Comparison of ENCODE assay signal across 8 cellular contexts in the genomic region with DNA sequence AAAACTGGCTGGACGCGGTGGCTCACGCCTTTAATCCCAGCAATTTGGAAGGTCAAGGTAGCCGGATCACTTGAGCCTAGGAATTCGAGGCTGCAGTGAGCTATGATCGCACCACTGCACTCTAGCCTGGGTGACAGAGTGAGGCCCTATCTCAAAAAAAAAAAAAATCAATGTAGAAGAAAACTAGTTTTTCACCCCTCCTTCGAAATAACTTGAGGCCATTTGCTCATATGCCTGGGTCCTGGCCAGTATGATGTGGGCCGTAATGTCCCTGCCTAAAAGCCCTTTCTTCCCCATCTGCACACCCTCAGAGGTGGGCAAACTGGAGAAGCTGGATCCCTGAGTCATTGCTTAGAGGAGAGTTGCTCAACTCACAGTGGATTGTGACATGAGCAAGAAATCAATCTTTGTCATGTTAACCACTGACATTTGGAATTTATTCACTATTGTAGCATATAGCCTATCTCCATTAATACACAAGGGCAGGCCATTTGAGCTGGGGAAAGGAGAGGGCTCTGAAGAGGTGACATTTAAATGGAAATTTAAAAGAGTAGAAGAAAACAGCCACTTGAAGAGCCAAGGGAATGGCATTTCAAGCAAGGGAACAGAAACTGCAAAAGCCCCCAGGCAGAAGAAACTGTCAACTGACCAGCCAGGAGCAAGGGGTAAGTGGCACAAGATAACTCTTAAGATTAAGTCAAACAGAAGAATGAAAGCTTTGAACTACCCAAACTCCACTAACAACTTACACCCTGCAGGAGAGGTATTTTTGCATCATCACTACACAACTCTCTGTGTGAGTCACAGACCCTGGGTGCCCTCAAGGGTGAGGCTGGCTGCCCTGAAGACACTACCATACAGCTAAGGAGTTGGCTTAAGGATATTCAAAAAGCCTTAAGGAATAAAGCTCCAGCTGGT. TPM values are rescaled to one million over a fixed set of nuclear protein-coding genes. Genes with fewer than 3 reads are reported as not detected.
DNase-seq lines count a peak whose midpoint lies in the region; ATAC-seq and TF ChIP-seq lines count a peak whose summit lies in the region.

No MANE protein-coding gene starts in this region.

- H3K4me3 ChIP-seq in HUES6 (ENCODE audit: low read depth, low read length) (no peak overlapping the region), suprapubic skin (no peak overlapping the region)

- WGBS in suprapubic skin, result 82% methylated on average over 8 of the region's 8 CpGs

- peaks cover 14% of the 10 kb centered on the region for H3K4me1 Mint-ChIP-seq in activated T-cell treated with anti-CD3 and anti-CD28 coated beads, Interleukin-2, amount 50 U/mL, for 72 hours (ENCODE audit: low read depth)

- ATAC-seq in GM18502 (IDR thresholded peaks at IDR 0.05; ENCODE audit: poor library complexity, unreplicated experiment) (peak; percentile 56), Right ventricle myocardium superior (ENCODE audit: poor library complexity) (no peak)
- ATAC-seq in activated T-cell treated with anti-CD3 and anti-CD28 coated beads, Interleukin-2, amount 50 U/mL, for 72 hours (replicated peaks in 1 of 2), result peak; percentile 93 to 96

- TF ChIP-seq CTCF in suprapubic skin (IDR thresholded peaks at IDR 0.05), result no peak

- H3K9me3 Mint-ChIP-seq in activated T-cell treated with anti-CD3 and anti-CD28 coated beads, Interleukin-2, amount 50 U/mL, for 72 hours, result no peaks in the 10 kb centered on the region

- no peaks in the 10 kb centered on the region for H3K36me3 Mint-ChIP-seq in activated T-cell treated with anti-CD3 and anti-CD28 coated beads, Interleukin-2, amount 50 U/mL, for 72 hours (ENCODE audit: insufficient read depth in 2 of 2)

- H3K9ac ChIP-seq in HUES6 (ENCODE audit: low read length), result peak overlapping the region; percentile 30

- H3K27ac ChIP-seq in HUES6 (ENCODE audit: low read depth, low read length) (peak overlapping the region; percentile 19; the same call in 1 of the 2 replicates), suprapubic skin (no peak overlapping the region)

- no peak for TF ChIP-seq EP300 in suprapubic skin (IDR thresholded peaks at IDR 0.05)

- no peak overlapping the region for H3K4me3 Mint-ChIP-seq in activated T-cell treated with anti-CD3 and anti-CD28 coated beads, Interleukin-2, amount 50 U/mL, for 72 hours

- peak; percentile 29 to 35 for DNase-seq in activated T-cell treated with anti-CD3 and anti-CD28 coated beads, Interleukin-2, amount 50 U/mL, for 72 hours
- DNase-seq in myocyte (ENCODE audit: low read depth) (peak; percentile 12), hippocampal formation (lab: John Stamatoyannopoulos, UW) (no peak), suprapubic skin (ENCODE audit: low spot score in 2 of 2) (no peak), Right ventricle myocardium superior (no peak), NCI-H2227 (lab: John Stamatoyannopoulos, UW; ENCODE audit: unreplicated experiment) (no peak)

- H3K27ac Mint-ChIP-seq in activated T-cell treated with anti-CD3 and anti-CD28 coated beads, Interleukin-2, amount 50 U/mL, for 72 hours, result no peak overlapping the region

- peaks cover 12% of the 10 kb centered on the region for H3K4me1 ChIP-seq in HUES6 (ENCODE audit: control insufficient read depth, insufficient read depth, low read length)
- H3K4me1 ChIP-seq in suprapubic skin, result peaks cover 7% of the 10 kb centered on the region

- H3K27me3 ChIP-seq in HUES6 (ENCODE audit: control insufficient read depth, insufficient read depth, low read length) (no peaks in the 10 kb centered on the region), suprapubic skin (no peaks in the 10 kb centered on the region)

- no peaks in the 10 kb centered on the region for H3K36me3 ChIP-seq in HUES6 (ENCODE audit: control insufficient read depth, insufficient read depth, low read length)
- H3K36me3 ChIP-seq in suprapubic skin, result no peaks in the 10 kb centered on the region

- intact Hi-C loops in Right ventricle myocardium superior (cut with DNase I), result no loop called here

- H3K9me3 ChIP-seq in HUES6 (ENCODE audit: control insufficient read depth, insufficient read depth, low read depth, low read length) (no peaks in the 10 kb centered on the region), suprapubic skin (no peaks in the 10 kb centered on the region)

- no peak for TF ChIP-seq POLR2A in suprapubic skin (IDR thresholded peaks at IDR 0.05)

- H3K27me3 Mint-ChIP-seq in activated T-cell treated with anti-CD3 and anti-CD28 coated beads, Interleukin-2, amount 50 U/mL, for 72 hours (ENCODE audit: low read depth), result no peaks in the 10 kb centered on the region

RNA-seq across cellular contexts. Expression of gene METTL21A, which starts 7.6 kb away (rescaled TPM):
- 10 to 100 TPM; 10.4 to 12.4 TPM for total RNA-seq in activated T-cell treated with anti-CD3 and anti-CD28 coated beads, Interleukin-2, amount 50 U/mL, for 72 hours
- total RNA-seq in myocyte (26.0 and 36.7 TPM in 2 replicates), suprapubic skin (10 to 100 TPM in 1 of 4 donors, 1 to 10 TPM in 3; 5.6 to 24.1 (median 8.0) TPM), Right ventricle myocardium superior (14.8 TPM)
- polyA plus RNA-seq in myocyte (2012), result 13.0 TPM

Comparison
In these comparisons a context has a peak if more than half of its experiments do, and no peak if none do; other contexts are left out.
1. DNase-seq: peak in activated T-cell treated with anti-CD3 and anti-CD28 coated beads, Interleukin-2, amount 50 U/mL, for 72 hours (2 of 2) and myocyte (single experiment); none in hippocampal formation (0 of 2), suprapubic skin (0 of 2), Right ventricle myocardium superior (single experiment) and NCI-H2227 (single experiment).